Comparison of ENCODE assay signal across 17 cellular contexts in the genomic region with DNA sequence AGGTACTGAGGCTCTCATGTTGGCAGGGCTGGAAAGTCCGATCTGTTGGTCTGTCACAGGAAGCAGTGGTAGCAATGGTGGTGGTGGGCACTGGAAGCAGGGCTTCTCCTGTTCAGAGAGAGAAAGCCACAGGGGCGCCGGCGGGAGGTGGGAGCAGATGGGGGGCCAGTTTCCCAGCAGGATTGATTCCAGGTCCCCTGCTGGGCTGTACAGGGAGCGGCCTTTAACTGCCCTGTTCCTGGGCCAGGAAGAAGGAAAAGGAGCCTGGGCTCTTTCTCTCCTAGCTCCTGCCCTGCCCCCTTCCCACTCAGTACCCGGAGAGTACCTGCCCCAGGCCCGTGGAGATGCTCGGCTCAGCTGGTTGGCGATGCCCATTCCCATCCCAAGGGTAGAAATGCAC. TPM values are rescaled to one million over a fixed set of nuclear protein-coding genes. Genes with fewer than 3 reads are reported as not detected.
A peak's percentile ranks its signal among the peaks of the same experiment; 100 is the strongest.
DNase-seq lines count a peak whose midpoint lies in the region; ATAC-seq and TF ChIP-seq lines count a peak whose summit lies in the region.
"Had no signal": no experiment of that assay in that cellular context is flagged by ENCODE, and none has a peak within 500 bp of the region (broad histone marks: within the 10 kb centered on the region; RNA-seq: fewer than 3 reads in every experiment).

No MANE protein-coding gene starts in this region.

- H3K36me3 ChIP-seq in left ventricle myocardium inferior (no peaks in the 10 kb centered on the region), mesenchymal stem cell (ENCODE audit: control insufficient read depth in 1 of 2, insufficient read depth in 2 of 2, low read depth in 1 of 2, low read length in 2 of 2) (no peaks in the 10 kb centered on the region), osteoblast (ENCODE audit: insufficient read depth, low read length) (no peaks in the 10 kb centered on the region)

- H2AFZ ChIP-seq in mesenchymal stem cell (ENCODE audit: low read depth, low read length) (no peak overlapping the region), osteoblast (ENCODE audit: low read length) (no peak overlapping the region)

- no peaks in the 10 kb centered on the region for H3K36me3 Mint-ChIP-seq in T-cell
- H3K36me3 Mint-ChIP-seq: IgD-negative memory B cell had no signal

- no peak overlapping the region for H3K4me3 ChIP-seq in left ventricle myocardium inferior
- H3K4me3 ChIP-seq in mesenchymal stem cell (ENCODE audit: insufficient read depth in 1 of 2, low read depth in 1 of 2, low read length in 2 of 2) = no peak overlapping the region
- no peak overlapping the region for H3K4me3 ChIP-seq in osteoblast (ENCODE audit: insufficient read depth, low read length)

- no peaks in the 10 kb centered on the region for H3K79me2 ChIP-seq in osteoblast (ENCODE audit: insufficient read depth, low read length)

- H3K18ac ChIP-seq in mesenchymal stem cell (ENCODE audit: low read depth in 1 of 2, low read length in 2 of 2) = no peak overlapping the region

- no peak overlapping the region for H3K27ac Mint-ChIP-seq in T-cell
- H3K27ac Mint-ChIP-seq: CD14-positive monocyte, IgD-negative memory B cell had no signal

- H3K23ac ChIP-seq in mesenchymal stem cell (ENCODE audit: low read length in 2 of 2) = no peak overlapping the region

- H2BK120ac ChIP-seq in mesenchymal stem cell (ENCODE audit: low read depth, low read length) = no peak overlapping the region

- H2BK5ac ChIP-seq in mesenchymal stem cell (ENCODE audit: low read depth, low read length, poor library complexity, severe bottlenecking) = no peak overlapping the region

- H3K9me3 Mint-ChIP-seq in T-cell = no peaks in the 10 kb centered on the region
- H3K9me3 Mint-ChIP-seq: IgD-negative memory B cell had no signal

- no peak overlapping the region for H3K14ac ChIP-seq in mesenchymal stem cell (ENCODE audit: low read length in 2 of 2)

- H2BK12ac ChIP-seq in mesenchymal stem cell (ENCODE audit: low read length in 2 of 2) = no peak overlapping the region

- POLR2A ChIA-PET in T-cell (lab: Charles Lee) = no interaction called here

- peaks cover 34 to 49% of the 10 kb centered on the region in 2 donors for H3K27me3 Mint-ChIP-seq in T-cell

- no peak overlapping the region for H4K8ac ChIP-seq in mesenchymal stem cell (ENCODE audit: low read length)

- DNase-seq in left ventricle myocardium inferior = no peak
- no peak for DNase-seq in Right ventricle myocardium inferior (ENCODE audit: missing footprints)
- DNase-seq in mesenchymal stem cell = no peak
- DNase-seq in osteoblast (ENCODE audit: insufficient read length, low spot score, missing footprints) = peak; percentile 34
- DNase-seq in iPS-NIHi7 (ENCODE audit: extremely low spot score) = no peak
- DNase-seq in OCI-M1 (lab: John Stamatoyannopoulos, UW) = no peak
- DNase-seq in T-cell = no peak
- DNase-seq in NCI-H1436 (lab: John Stamatoyannopoulos, UW) = no peak
- DNase-seq: COR-L47, DMS79, NCI-H146, NCI-H446, NCI-H774, Right ventricle myocardium superior had no signal

- no peaks in the 10 kb centered on the region for H3K27me3 ChIP-seq in left ventricle myocardium inferior (ENCODE audit: low read depth)
- H3K27me3 ChIP-seq in mesenchymal stem cell (ENCODE audit: control insufficient read depth in 1 of 2, insufficient read depth in 1 of 2, low read length in 2 of 2) = peaks cover 0 to 57% of the 10 kb centered on the region in 2 experiments
- H3K27me3 ChIP-seq in osteoblast (ENCODE audit: insufficient read depth, low read length) = peaks cover 34% of the 10 kb centered on the region

- H3K4me1 Mint-ChIP-seq in T-cell = peaks cover 17 to 18% (median 17%) of the 10 kb centered on the region in 3 donors

- H3K27ac ChIP-seq in left ventricle myocardium inferior (replicated peaks) (peak overlapping the region; percentile 88), mesenchymal stem cell (ENCODE audit: low read length, poor library complexity, severe bottlenecking) (no peak overlapping the region), osteoblast (ENCODE audit: low read depth, low read length) (no peak overlapping the region)

- CTCF ChIA-PET in T-cell (lab: Charles Lee) = no interaction called here

- H3K9me3 ChIP-seq in left ventricle myocardium inferior (replicated peaks) (no peaks in the 10 kb centered on the region), mesenchymal stem cell (ENCODE audit: control insufficient read depth, low read length) (no peaks in the 10 kb centered on the region), osteoblast (ENCODE audit: low read depth, low read length) (no peaks in the 10 kb centered on the region)

- intact Hi-C loops in left ventricle myocardium inferior (cut with micrococcal nuclease) (no loop called here), Right ventricle myocardium inferior (cut with DNase I) (no loop called here)

- H3K4me2 ChIP-seq in mesenchymal stem cell (ENCODE audit: low read length, poor library complexity, severe bottlenecking) = no peak overlapping the region
- H3K4me2 ChIP-seq in osteoblast (ENCODE audit: insufficient read depth, low read length) = no peak overlapping the region

- H2BK15ac ChIP-seq in mesenchymal stem cell (ENCODE audit: low read depth, poor library complexity, severe bottlenecking) = no peak overlapping the region

- TF ChIP-seq CTCF in left ventricle myocardium inferior (IDR thresholded peaks at IDR 0.05; ENCODE audit: borderline replicate concordance) = no peak
- no peak for TF ChIP-seq CTCF in osteoblast (IDR thresholded peaks at IDR 0.05; ENCODE audit: extremely low read depth, low read depth, low read length)

- ATAC-seq in Right ventricle myocardium inferior = no peak
- ATAC-seq in T-cell (replicated peaks in 1 of 4) = no peak
- ATAC-seq: Panc1 had no signal

- H3K4me1 ChIP-seq in left ventricle myocardium inferior = peaks cover 91% of the 10 kb centered on the region
- peaks cover 52% of the 10 kb centered on the region for H3K4me1 ChIP-seq in mesenchymal stem cell (ENCODE audit: control insufficient read depth, insufficient read depth, low read depth, low read length)
- peaks cover 8% of the 10 kb centered on the region for H3K4me1 ChIP-seq in osteoblast (ENCODE audit: insufficient read depth, low read length)

- H3K4ac ChIP-seq in mesenchymal stem cell (ENCODE audit: low read depth in 1 of 2, low read length in 2 of 2) = no peak overlapping the region

- H3K4me3 Mint-ChIP-seq in T-cell = no peak overlapping the region

- WGBS in mesenchymal stem cell = 70% methylated on average over 9 of the region's 9 CpGs

- peak overlapping the region; percentile 82 for H2AK5ac ChIP-seq in mesenchymal stem cell (ENCODE audit: low read length, severe bottlenecking)

- H3K79me1 ChIP-seq in mesenchymal stem cell (replicated peaks; ENCODE audit: low read length, poor library complexity, severe bottlenecking) = peaks cover 8% of the 10 kb centered on the region

- no peak overlapping the region for H3K9ac ChIP-seq in mesenchymal stem cell (ENCODE audit: low read length)

- H4K20me1 ChIP-seq in osteoblast (ENCODE audit: insufficient read depth, low read length) = no peaks in the 10 kb centered on the region

- H4K91ac ChIP-seq in mesenchymal stem cell (ENCODE audit: low read length) = no peak overlapping the region

RNA-seq across cellular contexts. Expression of gene DAB2IP, which starts 2.6 kb away (rescaled TPM):
- total RNA-seq in left ventricle myocardium inferior (50.7 TPM), Right ventricle myocardium inferior (53.0 TPM), osteoblast (49.2 and 60.8 TPM in 2 replicates), T-cell (under 1 TPM in 4 of 5 donors, not detected in 1; 0.22 to 0.53 (median 0.34) TPM)
- 13.7 TPM for polyA plus RNA-seq in mesenchymal stem cell (2013, experiment 1 of 2)
- polyA plus RNA-seq in mesenchymal stem cell (2013, experiment 2 of 2) = 12.0 TPM
- polyA plus RNA-seq: CD14-positive monocyte, IgD-negative memory B cell had no signal

Comparison
In these comparisons a context has a peak if more than half of its experiments do, and no peak if none do; other contexts are left out.
1. RNA of gene DAB2IP, which starts 2.6 kb away (total RNA-seq): 49.2 to 60.8 TPM in osteoblast, 53.0 TPM in Right ventricle myocardium inferior (single experiment) and 50.7 TPM in left ventricle myocardium inferior (single experiment); 0.22 to 0.53 TPM in T-cell; every median in the first group is over 10 times any median in the second.